ENCODE assay signal across 19 cellular contexts in the genomic region with DNA sequence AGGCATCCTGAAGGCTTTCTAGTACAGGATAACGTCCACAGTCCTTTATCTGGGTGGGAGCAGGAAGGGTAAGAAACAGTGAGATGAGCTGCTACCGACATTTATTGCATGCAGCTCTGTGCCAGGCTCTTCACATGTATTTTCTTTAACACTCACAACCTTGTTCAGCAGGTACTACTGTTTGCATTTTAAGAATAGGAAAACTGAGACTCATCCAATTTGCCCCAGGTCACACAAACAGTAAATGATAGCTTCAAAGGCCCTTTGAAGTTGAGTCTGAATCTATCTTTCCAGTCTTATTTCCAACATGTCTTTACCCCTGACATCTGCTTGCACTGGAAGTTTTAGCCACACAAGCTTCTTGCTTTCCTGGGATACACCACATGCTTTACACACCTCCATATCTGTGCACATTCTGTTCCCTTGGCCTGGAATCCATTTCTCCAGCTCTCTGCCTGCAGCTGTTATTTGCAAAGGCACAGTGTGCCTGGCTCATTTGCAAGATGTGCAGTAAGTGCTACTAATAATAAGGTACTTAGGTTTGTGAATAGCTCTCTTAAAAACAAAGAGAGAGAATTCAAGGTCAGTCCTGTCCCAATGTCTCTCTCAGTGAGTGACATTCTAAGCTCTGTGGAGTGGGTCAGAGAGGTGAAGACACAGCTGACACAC.
A peak's percentile ranks its signal among the peaks of the same experiment; 100 is the strongest.
DNase-seq lines count a peak whose midpoint lies in the region; ATAC-seq and TF ChIP-seq lines count a peak whose summit lies in the region.
"Had no signal": no experiment of that assay in that cellular context is flagged by ENCODE, and none has a peak within 500 bp of the region (broad histone marks: within the 10 kb centered on the region; RNA-seq: fewer than 3 reads in every experiment).

No MANE protein-coding gene starts in this region.

- peak overlapping the region; percentile 20 for H3K27ac Mint-ChIP-seq in chondrocyte (ENCODE audit: unreplicated experiment)
- H3K27ac Mint-ChIP-seq: activated CD4-positive, alpha-beta T cell treated with anti-CD3 and anti-CD28 coated beads, Interleukin-2, amount 10 ng/mL, durations not matched to agents 7 days and 5 days; activated T-cell treated with anti-CD3 and anti-CD28 coated beads, Interleukin-2, amount 50 U/mL, for 24 hours; IgD-negative memory B cell; stimulated activated effector memory CD8-positive, alpha-beta T cell treated with anti-CD3 and anti-CD28 coated beads, Interleukin-12 subunit alpha, Interleukin-12 subunit beta, amount 100 ng/mL, for 72 hours had no signal

- H3K9me3 Mint-ChIP-seq in chondrocyte (ENCODE audit: low read depth): no peaks in the 10 kb centered on the region
- H3K9me3 Mint-ChIP-seq: activated CD4-positive, alpha-beta T cell treated with anti-CD3 and anti-CD28 coated beads, Interleukin-2, amount 10 ng/mL, durations not matched to agents 7 days and 5 days; activated T-cell treated with anti-CD3 and anti-CD28 coated beads, Interleukin-2, amount 50 U/mL, for 24 hours; IgD-negative memory B cell; naive B cell; stimulated activated effector memory CD8-positive, alpha-beta T cell treated with anti-CD3 and anti-CD28 coated beads, Interleukin-12 subunit alpha, Interleukin-12 subunit beta, amount 100 ng/mL, for 72 hours had no signal

- no peaks in the 10 kb centered on the region for H3K27me3 ChIP-seq in muscle layer of colon (ENCODE audit: control insufficient read depth in 1 of 2, insufficient read depth in 2 of 2, low read length in 2 of 2)
- H3K27me3 ChIP-seq in tibial artery: no peaks in the 10 kb centered on the region

- H3K36me3 Mint-ChIP-seq in chondrocyte (ENCODE audit: low read depth): peaks cover 44% of the 10 kb centered on the region

- H3K4me3 Mint-ChIP-seq in chondrocyte (ENCODE audit: unreplicated experiment): no peak overlapping the region
- H3K4me3 Mint-ChIP-seq: activated CD4-positive, alpha-beta T cell treated with anti-CD3 and anti-CD28 coated beads, Interleukin-2, amount 10 ng/mL, durations not matched to agents 7 days and 5 days; activated T-cell treated with anti-CD3 and anti-CD28 coated beads, Interleukin-2, amount 50 U/mL, for 24 hours; IgD-negative memory B cell; naive B cell; stimulated activated effector memory CD8-positive, alpha-beta T cell treated with anti-CD3 and anti-CD28 coated beads, Interleukin-12 subunit alpha, Interleukin-12 subunit beta, amount 100 ng/mL, for 72 hours had no signal

- ATAC-seq in HG03354 (IDR thresholded peaks at IDR 0.05; ENCODE audit: poor library complexity, severe bottlenecking, unreplicated experiment): no peak
- no peak for ATAC-seq in GM21381 (IDR thresholded peaks at IDR 0.05; ENCODE audit: unreplicated experiment)
- ATAC-seq: left lobe of liver; stimulated activated effector memory CD8-positive, alpha-beta T cell treated with anti-CD3 and anti-CD28 coated beads, Interleukin-12 subunit alpha, Interleukin-12 subunit beta, amount 100 ng/mL, for 72 hours had no signal

- peaks cover 8% of the 10 kb centered on the region for H3K36me3 ChIP-seq in muscle layer of colon (ENCODE audit: insufficient read depth, low read length)
- peaks cover 14 to 17% (median 15%) of the 10 kb centered on the region in 3 donors for H3K36me3 ChIP-seq in tibial artery

- TF ChIP-seq CTCF in chondrocyte (IDR thresholded peaks at IDR 0.05): no peak
- no peak for TF ChIP-seq CTCF in tibial artery (IDR thresholded peaks at IDR 0.05)

- no peak overlapping the region for H3K9ac ChIP-seq in muscle layer of colon (ENCODE audit: low read length)

- intact Hi-C loops in tibial artery (cut with DNase I; ENCODE audit: low total_unique reads): loop anchor here (10.0 kb wide), 1 partner anchor 138 kb away; a partner anchor contains a TSS

- DNase-seq in NCI-H510A treated with DMSO at 0.1 percent for 48 hours (lab: John Stamatoyannopoulos, UW): peak; percentile 53
- DNase-seq in NCI-H510A (lab: John Stamatoyannopoulos, UW): no peak
- DNase-seq in chondrocyte (ENCODE audit: low spot score): no peak
- no peak for DNase-seq in tibial artery
- DNase-seq in NCI-H1436 treated with DMSO at 0.1 percent for 48 hours (lab: John Stamatoyannopoulos, UW): no peak
- DNase-seq: activated CD4-positive, alpha-beta T cell treated with anti-CD3 and anti-CD28 coated beads, Interleukin-2, amount 10 ng/mL, durations not matched to agents 7 days and 5 days; activated T-cell treated with anti-CD3 and anti-CD28 coated beads, Interleukin-2, amount 50 U/mL, for 24 hours; erythroblast; GOT3; naive B cell; NK-92 treated with Interleukin-12 subunit alpha and Interleukin-12 subunit beta, amount 100 ng/mL, for 24 hours; retina; stimulated activated CD4-positive, alpha-beta T cell treated with anti-CD3 and anti-CD28 coated beads, Interleukin-4, amount 100 ng/mL, for 1 hour had no signal

- H3K4me1 Mint-ChIP-seq in chondrocyte (ENCODE audit: low read depth): peaks cover 16% of the 10 kb centered on the region
- H3K4me1 Mint-ChIP-seq: activated CD4-positive, alpha-beta T cell treated with anti-CD3 and anti-CD28 coated beads, Interleukin-2, amount 10 ng/mL, durations not matched to agents 7 days and 5 days; IgD-negative memory B cell; naive B cell; stimulated activated effector memory CD8-positive, alpha-beta T cell treated with anti-CD3 and anti-CD28 coated beads, Interleukin-12 subunit alpha, Interleukin-12 subunit beta, amount 100 ng/mL, for 72 hours had no signal

- H3K27ac ChIP-seq in muscle layer of colon (ENCODE audit: low read depth, low read length) (peak overlapping the region; percentile 82), tibial artery (peak overlapping the region; percentile 39 to 51)

- H3K4me3 ChIP-seq in muscle layer of colon (ENCODE audit: low read depth in 1 of 2, low read length in 2 of 2) (no peak overlapping the region), tibial artery (no peak overlapping the region)

- no peaks in the 10 kb centered on the region for H3K27me3 Mint-ChIP-seq in chondrocyte (ENCODE audit: low read depth)
- H3K27me3 Mint-ChIP-seq: activated CD4-positive, alpha-beta T cell treated with anti-CD3 and anti-CD28 coated beads, Interleukin-2, amount 10 ng/mL, durations not matched to agents 7 days and 5 days; activated T-cell treated with anti-CD3 and anti-CD28 coated beads, Interleukin-2, amount 50 U/mL, for 24 hours; IgD-negative memory B cell; naive B cell had no signal

- H3K4me1 ChIP-seq in muscle layer of colon (ENCODE audit: insufficient read depth, low read length) (peaks cover 42% of the 10 kb centered on the region), tibial artery (peaks cover 3 to 49% (median 23%) of the 10 kb centered on the region in 4 donors)

- H3K9me3 ChIP-seq in muscle layer of colon (ENCODE audit: low read length): no peaks in the 10 kb centered on the region
- H3K9me3 ChIP-seq in tibial artery: no peaks in the 10 kb centered on the region
